17 cellular contexts compared by ENCODE assay signal in the genomic region with DNA sequence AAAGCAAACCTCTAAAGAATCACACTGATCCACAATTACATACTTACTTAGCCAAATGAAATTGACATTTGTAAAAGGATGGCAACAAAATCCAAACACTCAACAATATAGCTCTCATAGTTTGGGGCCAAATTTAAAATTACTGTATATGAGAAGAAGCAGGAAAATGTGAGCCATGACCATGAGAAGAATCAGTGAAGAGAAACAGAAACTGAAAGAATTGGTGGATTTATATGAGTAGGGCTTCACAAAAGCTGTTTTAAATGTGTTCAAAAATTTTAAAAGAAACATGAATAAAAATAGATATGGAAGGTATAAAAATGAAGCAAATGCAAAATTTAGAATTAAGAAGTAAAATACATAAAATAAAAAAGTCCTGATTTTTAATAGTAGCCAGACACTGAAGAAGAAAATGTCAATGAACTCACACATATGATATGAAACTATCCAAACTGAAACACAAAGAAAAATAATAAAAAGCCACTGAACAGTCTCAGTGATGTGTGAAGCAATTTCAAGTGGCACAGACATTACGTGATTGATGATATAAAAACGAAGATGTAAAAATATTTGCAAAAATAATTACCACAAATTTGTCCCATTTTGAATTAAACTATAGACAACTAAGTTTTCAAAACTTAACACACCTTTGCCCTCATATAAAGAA.
DNase-seq lines count a peak whose midpoint lies in the region; ATAC-seq and TF ChIP-seq lines count a peak whose summit lies in the region.
"Had no signal": no experiment of that assay in that cellular context is flagged by ENCODE, and none has a peak within 500 bp of the region (broad histone marks: within the 10 kb centered on the region; RNA-seq: fewer than 3 reads in every experiment).

No MANE protein-coding gene starts in this region.

- no peaks in the 10 kb centered on the region for H3K4me1 Mint-ChIP-seq in activated CD8-positive, alpha-beta T cell treated with anti-CD3 and anti-CD28 coated beads for 36 hours (ENCODE audit: low read depth)

- peak; percentile 63 for ATAC-seq in GM18511 (IDR thresholded peaks at IDR 0.05; ENCODE audit: unreplicated experiment)
- ATAC-seq in GM19468 (IDR thresholded peaks at IDR 0.05; ENCODE audit: extremely low read depth, unreplicated experiment): peak; percentile 38
- ATAC-seq in HG03159 (IDR thresholded peaks at IDR 0.05; ENCODE audit: unreplicated experiment): peak; percentile 62
- ATAC-seq in HG03097 (IDR thresholded peaks at IDR 0.05; ENCODE audit: low FRiP score, unreplicated experiment): no peak
- no peak for ATAC-seq in activated CD8-positive, alpha-beta T cell treated with anti-CD3 and anti-CD28 coated beads for 36 hours
- ATAC-seq: K562 had no signal

- intact Hi-C loops in activated CD8-positive, alpha-beta T cell treated with anti-CD3 and anti-CD28 coated beads for 36 hours (cut with micrococcal nuclease): no loop called here

- no peak for TF ChIP-seq CTCF in activated CD8-positive, alpha-beta T cell treated with anti-CD3 and anti-CD28 coated beads for 36 hours (IDR thresholded peaks at IDR 0.05)

- H3K4me3 Mint-ChIP-seq in activated CD8-positive, alpha-beta T cell treated with anti-CD3 and anti-CD28 coated beads for 36 hours: no peak overlapping the region

- H3K36me3 Mint-ChIP-seq in activated CD8-positive, alpha-beta T cell treated with anti-CD3 and anti-CD28 coated beads for 36 hours (ENCODE audit: low read depth): no peaks in the 10 kb centered on the region

- H3K27me3 Mint-ChIP-seq in activated CD8-positive, alpha-beta T cell treated with anti-CD3 and anti-CD28 coated beads for 36 hours: no peaks in the 10 kb centered on the region

- DNase-seq in OCI-M1 (lab: John Stamatoyannopoulos, UW): peak; percentile 37
- no peak for DNase-seq in activated CD8-positive, alpha-beta T cell treated with anti-CD3 and anti-CD28 coated beads for 36 hours
- DNase-seq in cortex of kidney (lab: John Stamatoyannopoulos, UW): no peak
- no peak for DNase-seq in activated CD4-positive, alpha-beta T cell treated with anti-CD3 and anti-CD28 coated beads, Interleukin-2, amount 50 U/mL, for 1 hour
- DNase-seq: GF-D8, NCI-H1436, NCI-H2029, NCI-H2171, NCI-H446 treated with DMSO at 0.1 percent for 48 hours, PC-9, SJCRH30, T-helper 2 cell had no signal

- H3K27ac Mint-ChIP-seq in activated CD8-positive, alpha-beta T cell treated with anti-CD3 and anti-CD28 coated beads for 36 hours: no peak overlapping the region

- POLR2A ChIA-PET in activated CD8-positive, alpha-beta T cell treated with anti-CD3 and anti-CD28 coated beads for 36 hours (lab: Charles Lee): no interaction called here

- CTCF ChIA-PET in activated CD8-positive, alpha-beta T cell treated with anti-CD3 and anti-CD28 coated beads for 36 hours (lab: Charles Lee): no interaction called here

- peaks cover 7% of the 10 kb centered on the region for H3K9me3 Mint-ChIP-seq in activated CD8-positive, alpha-beta T cell treated with anti-CD3 and anti-CD28 coated beads for 36 hours

Comparison
In these comparisons a context has a peak if more than half of its experiments do, and no peak if none do; other contexts are left out.
1. ATAC-seq: peak in GM18511 (single experiment), GM19468 (single experiment) and HG03159 (single experiment); none in HG03097 (single experiment) and activated CD8-positive, alpha-beta T cell treated with anti-CD3 and anti-CD28 coated beads for 36 hours (single experiment).